ENCODE assay signal across 23 cellular contexts in the genomic region with DNA sequence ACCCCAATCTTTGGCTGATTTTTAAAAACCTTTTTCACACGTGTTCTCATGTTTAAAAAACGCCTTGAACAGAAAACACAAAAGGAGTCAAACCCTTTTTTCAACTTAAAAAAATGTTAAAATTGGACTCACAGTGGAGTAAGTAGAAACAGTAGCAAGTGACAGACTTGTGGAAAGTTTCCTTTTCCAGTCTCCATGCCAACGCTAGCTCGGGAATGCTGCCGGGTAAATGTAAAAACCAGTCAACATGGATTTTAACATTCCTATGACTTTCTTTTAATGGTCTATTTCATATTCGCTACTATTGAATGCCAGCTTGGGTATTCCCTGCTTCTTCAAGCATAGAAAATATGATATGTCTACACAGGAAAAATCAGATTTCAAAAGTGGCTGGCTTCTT. TPM values are rescaled to one million over a fixed set of nuclear protein-coding genes. Genes with fewer than 3 reads are reported as not detected.
"Had no signal": no experiment of that assay in that cellular context is flagged by ENCODE, and none has a peak within 500 bp of the region (broad histone marks: within the 10 kb centered on the region; RNA-seq: fewer than 3 reads in every experiment).

No MANE protein-coding gene starts in this region.

- H3K9me3 Mint-ChIP-seq: activated CD4-positive, alpha-beta memory T cell treated with anti-CD3 and anti-CD28 coated beads, Interleukin-2, amount 10 ng/mL, durations not matched to agents 7 days and 5 days; activated CD4-positive, alpha-beta T cell treated with anti-CD3 and anti-CD28 coated beads, Interleukin-2, amount 10 ng/mL, durations not matched to agents 24 days and 14 days; natural killer cell treated with Interleukin-12 subunit alpha and Interleukin-12 subunit beta and Interleukin-15 and Interleukin-18, amount 100 ng/mL, for 72 hours; stimulated activated naive CD8-positive, alpha-beta T cell treated with anti-CD3 and anti-CD28 coated beads, Interleukin-15, Interleukin-2, amounts not matched to agents 100 ng/mL and 50 ng/mL, for 24 hours had no signal

- H3K9me3 ChIP-seq: pancreas, psoas muscle, thyroid gland, upper lobe of right lung had no signal

- H2AFZ ChIP-seq: hepatocyte had no signal

- H3K79me2 ChIP-seq: hepatocyte had no signal

- H3K36me3 ChIP-seq: pancreas, thyroid gland, upper lobe of right lung had no signal

- DNase-seq: activated CD4-positive, alpha-beta memory T cell treated with anti-CD3 and anti-CD28 coated beads, Interleukin-2, amount 10 ng/mL, durations not matched to agents 7 days and 5 days; activated CD4-positive, alpha-beta T cell treated with anti-CD3 and anti-CD28 coated beads, Interleukin-2, amount 10 ng/mL, durations not matched to agents 24 days and 14 days; activated gamma-delta T cell; activated naive CD4-positive, alpha-beta T cell treated with anti-CD3 and anti-CD28 coated beads, Interleukin-2, amount 50 U/mL, for 16 hours; cerebellar nuclear complex; foreskin melanocyte; glutamatergic neuron; pancreas; psoas muscle; right cardiac atrium; stimulated activated CD4-positive, alpha-beta T cell treated with anti-CD3 and anti-CD28 coated beads, Interleukin-4, amount 100 ng/mL, for 4 hours; substantia nigra; thyroid gland; upper lobe of right lung had no signal

- H3K27ac Mint-ChIP-seq: activated CD4-positive, alpha-beta memory T cell treated with anti-CD3 and anti-CD28 coated beads, Interleukin-2, amount 10 ng/mL, durations not matched to agents 7 days and 5 days; activated CD4-positive, alpha-beta T cell treated with anti-CD3 and anti-CD28 coated beads, Interleukin-2, amount 10 ng/mL, durations not matched to agents 24 days and 14 days; stimulated activated naive CD8-positive, alpha-beta T cell treated with anti-CD3 and anti-CD28 coated beads, Interleukin-15, Interleukin-2, amounts not matched to agents 100 ng/mL and 50 ng/mL, for 24 hours had no signal

- H3K4me3 ChIP-seq: coronary artery, hepatocyte, pancreas, psoas muscle, thyroid gland, upper lobe of right lung had no signal

- H3K27ac ChIP-seq: coronary artery, hepatocyte, pancreas, psoas muscle, thyroid gland, upper lobe of right lung had no signal

- ATAC-seq: activated CD4-positive, CD25-positive, alpha-beta regulatory T cell treated with anti-CD3 and anti-CD28 coated beads, Interleukin-2, amount 50 U/mL, for 24 hours; natural killer cell treated with Interleukin-12 subunit alpha and Interleukin-12 subunit beta and Interleukin-15 and Interleukin-18, amount 100 ng/mL, for 72 hours; pancreas; psoas muscle; right cardiac atrium had no signal

RNA-seq across cellular contexts. Expression of a gene that starts 1.6 kb away (rescaled TPM):
- total RNA-seq: activated CD4-positive, alpha-beta T cell treated with anti-CD3 and anti-CD28 coated beads, Interleukin-2, amount 10 ng/mL, durations not matched to agents 24 days and 14 days; astrocyte; bronchial epithelial cell; epithelial cell of proximal tubule; hepatocyte; T-helper 1 cell treated with Interleukin-12 subunit alpha and Interleukin-12 subunit beta and Interleukin-4 antibody, amounts not matched to agents 30 ng/mL and 1 ng/mL, for 36 hours; thyroid gland had no signal
- polyA plus RNA-seq: hepatocyte had no signal
